ENCODE assay signal across 37 cellular contexts in genomic region chr12:120990487-120991055, GRCh38. TPM values are rescaled to one million over a fixed set of nuclear protein-coding genes. Genes with fewer than 3 reads are reported as not detected.
"Had no signal": no experiment of that assay in that cellular context is flagged by ENCODE, and none has a peak within 500 bp of the region (broad histone marks: within the 10 kb centered on the region; RNA-seq: fewer than 3 reads in every experiment).

No MANE protein-coding gene starts in this region.

- H3K9me3 ChIP-seq: ascending aorta had no signal

- DNase-seq: activated B cell treated with CpG ODN at 0.5 μM for 24 hours; activated CD4-positive, alpha-beta memory T cell treated with anti-CD3 and anti-CD28 coated beads, Interleukin-2, amount 10 ng/mL, durations not matched to agents 7 days and 5 days; activated CD4-positive, alpha-beta T cell treated with anti-CD3 and anti-CD28 coated beads for 1 hour; activated CD4-positive, alpha-beta T cell treated with anti-CD3 and anti-CD28 coated beads for 36 hours; activated CD4-positive, alpha-beta T cell treated with anti-CD3 and anti-CD28 coated beads for 48 hours; activated CD4-positive, alpha-beta T cell treated with anti-CD3 and anti-CD28 coated beads, Interleukin-2, amount 10 ng/mL, durations not matched to agents 7 days and 5 days; activated CD4-positive, alpha-beta T cell treated with anti-CD3 and anti-CD28 coated beads, Interleukin-2, amount 50 U/mL, for 48 hours; activated CD8-positive, alpha-beta memory T cell treated with anti-CD3 and anti-CD28 coated beads for 24 hours; activated CD8-positive, alpha-beta memory T cell treated with anti-CD3 and anti-CD28 coated beads, Interleukin-2, amount 10 ng/mL, durations not matched to agents 7 days and 5 days; activated CD8-positive, alpha-beta memory T cell treated with anti-CD3 and anti-CD28 coated beads, Interleukin-2, amount 50 U/mL, for 48 hours; activated CD8-positive, alpha-beta T cell treated with anti-CD3 and anti-CD28 coated beads, Interleukin-2, amount 10 ng/mL, durations not matched to agents 7 days and 5 days; activated effector memory CD4-positive, alpha-beta T cell treated with Interleukin-2 at 50 U/mL for 16 hours; activated gamma-delta T cell; activated naive CD4-positive, alpha-beta T cell treated with anti-CD3 and anti-CD28 coated beads, Interleukin-2, amount 50 U/mL, for 16 hours; activated naive CD4-positive, alpha-beta T cell treated with Interleukin-2 at 50 U/mL for 16 hours; activated naive CD8-positive, alpha-beta T cell treated with anti-CD3 and anti-CD28 coated beads, Interleukin-2, amount 10 ng/mL, durations not matched to agents 7 days and 5 days; activated naive CD8-positive, alpha-beta T cell treated with anti-CD3 and anti-CD28 coated beads, Interleukin-2, amount 50 U/mL, for 24 hours; activated T-cell treated with anti-CD3 and anti-CD28 coated beads, Interleukin-2, amount 50 U/mL, for 24 hours; activated T-cell treated with anti-CD3 and anti-CD28 coated beads, Interleukin-2, amount 50 U/mL, for 48 hours; amygdala; anterior cingulate cortex; caudate nucleus; cerebellar nuclear complex; T-helper 1 cell; T-helper 2 cell; T-helper 9 cell had no signal

- H3K27ac ChIP-seq: ascending aorta, cardiac muscle cell, VCaP had no signal

- H3K27me3 Mint-ChIP-seq: central memory CD8-positive, alpha-beta T cell had no signal

- H3K9me3 Mint-ChIP-seq: activated B cell treated with CpG ODN at 0.5 μM for 24 hours; activated CD4-positive, alpha-beta memory T cell treated with anti-CD3 and anti-CD28 coated beads, Interleukin-2, amount 10 ng/mL, durations not matched to agents 7 days and 5 days; activated CD4-positive, alpha-beta T cell treated with anti-CD3 and anti-CD28 coated beads, Interleukin-2, amount 10 ng/mL, durations not matched to agents 7 days and 5 days; activated naive CD8-positive, alpha-beta T cell treated with anti-CD3 and anti-CD28 coated beads, Interleukin-2, amount 50 U/mL, for 24 hours; activated T-cell treated with anti-CD3 and anti-CD28 coated beads, Interleukin-2, amount 50 U/mL, for 24 hours; activated T-helper 2 cell treated with anti-CD3 and anti-CD28 coated beads, Interferon-gamma antibody, Interleukin-2, Interleukin-4, amounts not matched to agents 10 μg/mL and 5 μg/mL and 100 μg/mL, durations not matched to agents 14 hours and 24 hours and 36 hours; T-helper 1 cell treated with Interleukin-12 subunit alpha and Interleukin-12 subunit beta and Interleukin-4 antibody, amounts not matched to agents 30 μg/mL and 1 μg/mL, for 36 hours; T-helper 2 cell treated with Interferon-gamma antibody and Interleukin-4, amounts not matched to agents 5 μg/mL and 100 μg/mL, for 36 hours had no signal

- H3K36me3 ChIP-seq: ascending aorta, cardiac muscle cell had no signal

- H3K36me3 Mint-ChIP-seq: activated CD8-positive, alpha-beta memory T cell treated with anti-CD3 and anti-CD28 coated beads, Interleukin-2, amount 10 ng/mL, durations not matched to agents 7 days and 5 days; activated naive CD8-positive, alpha-beta T cell; activated naive CD8-positive, alpha-beta T cell treated with anti-CD3 and anti-CD28 coated beads, Interleukin-2, amount 10 ng/mL, durations not matched to agents 7 days and 5 days; brain had no signal

- FAIRE-seq: bronchial epithelial cell, TTC549 had no signal

- H3K4me3 Mint-ChIP-seq: activated B cell treated with CpG ODN at 0.5 μM for 24 hours; activated CD4-positive, alpha-beta memory T cell treated with anti-CD3 and anti-CD28 coated beads, Interleukin-2, amount 10 ng/mL, durations not matched to agents 7 days and 5 days; activated CD4-positive, alpha-beta T cell treated with anti-CD3 and anti-CD28 coated beads for 36 hours; activated CD4-positive, alpha-beta T cell treated with anti-CD3 and anti-CD28 coated beads, Interleukin-2, amount 10 ng/mL, durations not matched to agents 7 days and 5 days; activated CD8-positive, alpha-beta memory T cell treated with anti-CD3 and anti-CD28 coated beads, Interleukin-2, amount 10 ng/mL, durations not matched to agents 7 days and 5 days; activated CD8-positive, alpha-beta T cell treated with anti-CD3 and anti-CD28 coated beads, Interleukin-2, amount 10 ng/mL, durations not matched to agents 7 days and 5 days; activated naive CD8-positive, alpha-beta T cell; activated naive CD8-positive, alpha-beta T cell treated with anti-CD3 and anti-CD28 coated beads, Interleukin-2, amount 10 ng/mL, durations not matched to agents 7 days and 5 days; activated naive CD8-positive, alpha-beta T cell treated with anti-CD3 and anti-CD28 coated beads, Interleukin-2, amount 50 U/mL, for 24 hours; activated T-cell treated with anti-CD3 and anti-CD28 coated beads, Interleukin-2, amount 50 U/mL, for 24 hours; brain; central memory CD8-positive, alpha-beta T cell; T-helper 1 cell treated with Interleukin-12 subunit alpha and Interleukin-12 subunit beta and Interleukin-4 antibody, amounts not matched to agents 30 μg/mL and 1 μg/mL, for 36 hours; T-helper 2 cell treated with Interferon-gamma antibody and Interleukin-4, amounts not matched to agents 5 μg/mL and 100 μg/mL, for 36 hours had no signal

- H3K27ac Mint-ChIP-seq: activated B cell treated with CpG ODN at 0.5 μM for 24 hours; activated CD4-positive, alpha-beta memory T cell treated with anti-CD3 and anti-CD28 coated beads, Interleukin-2, amount 10 ng/mL, durations not matched to agents 7 days and 5 days; activated CD4-positive, alpha-beta T cell treated with anti-CD3 and anti-CD28 coated beads for 36 hours; activated CD4-positive, alpha-beta T cell treated with anti-CD3 and anti-CD28 coated beads, Interleukin-2, amount 10 ng/mL, durations not matched to agents 7 days and 5 days; activated CD8-positive, alpha-beta memory T cell treated with anti-CD3 and anti-CD28 coated beads, Interleukin-2, amount 10 ng/mL, durations not matched to agents 7 days and 5 days; activated CD8-positive, alpha-beta T cell treated with anti-CD3 and anti-CD28 coated beads, Interleukin-2, amount 10 ng/mL, durations not matched to agents 7 days and 5 days; activated naive CD8-positive, alpha-beta T cell; activated naive CD8-positive, alpha-beta T cell treated with anti-CD3 and anti-CD28 coated beads, Interleukin-2, amount 10 ng/mL, durations not matched to agents 7 days and 5 days; activated naive CD8-positive, alpha-beta T cell treated with anti-CD3 and anti-CD28 coated beads, Interleukin-2, amount 50 U/mL, for 24 hours; activated T-cell treated with anti-CD3 and anti-CD28 coated beads, Interleukin-2, amount 50 U/mL, for 24 hours; activated T-helper 2 cell treated with anti-CD3 and anti-CD28 coated beads, Interferon-gamma antibody, Interleukin-2, Interleukin-4, amounts not matched to agents 10 μg/mL and 5 μg/mL and 100 μg/mL, durations not matched to agents 14 hours and 24 hours and 36 hours; brain; T-helper 1 cell treated with Interleukin-12 subunit alpha and Interleukin-12 subunit beta and Interleukin-4 antibody, amounts not matched to agents 30 μg/mL and 1 μg/mL, for 36 hours; T-helper 2 cell treated with Interferon-gamma antibody and Interleukin-4, amounts not matched to agents 5 μg/mL and 100 μg/mL, for 36 hours had no signal

- H3K4me3 ChIP-seq: ascending aorta, cardiac muscle cell had no signal

- H3K4me1 Mint-ChIP-seq: activated B cell treated with CpG ODN at 0.5 μM for 24 hours; activated CD4-positive, alpha-beta memory T cell treated with anti-CD3 and anti-CD28 coated beads, Interleukin-2, amount 10 ng/mL, durations not matched to agents 7 days and 5 days; activated CD4-positive, alpha-beta T cell treated with anti-CD3 and anti-CD28 coated beads for 36 hours; activated CD4-positive, alpha-beta T cell treated with anti-CD3 and anti-CD28 coated beads, Interleukin-2, amount 10 ng/mL, durations not matched to agents 7 days and 5 days; activated CD8-positive, alpha-beta memory T cell treated with anti-CD3 and anti-CD28 coated beads, Interleukin-2, amount 10 ng/mL, durations not matched to agents 7 days and 5 days; activated naive CD8-positive, alpha-beta T cell treated with anti-CD3 and anti-CD28 coated beads, Interleukin-2, amount 10 ng/mL, durations not matched to agents 7 days and 5 days; activated naive CD8-positive, alpha-beta T cell treated with anti-CD3 and anti-CD28 coated beads, Interleukin-2, amount 50 U/mL, for 24 hours; brain; central memory CD8-positive, alpha-beta T cell had no signal

- ATAC-seq: activated CD4-positive, alpha-beta T cell treated with anti-CD3 and anti-CD28 coated beads for 36 hours; activated CD8-positive, alpha-beta memory T cell treated with anti-CD3 and anti-CD28 coated beads, Interleukin-2, amount 10 ng/mL, durations not matched to agents 7 days and 5 days; activated CD8-positive, alpha-beta T cell treated with anti-CD3 and anti-CD28 coated beads, Interleukin-2, amount 10 ng/mL, durations not matched to agents 7 days and 5 days; activated naive CD8-positive, alpha-beta T cell treated with anti-CD3 and anti-CD28 coated beads, Interleukin-2, amount 50 U/mL, for 24 hours had no signal

- H3K4me1 ChIP-seq: ascending aorta had no signal

- H3K27me3 ChIP-seq: ascending aorta, cardiac muscle cell had no signal

RNA-seq across cellular contexts. Expression of gene HNF1A, which starts 12.2 kb away (rescaled TPM):
- total RNA-seq: activated B cell treated with CpG ODN at 0.5 μM for 24 hours; activated CD4-positive, alpha-beta memory T cell treated with anti-CD3 and anti-CD28 coated beads, Interleukin-2, amount 10 ng/mL, durations not matched to agents 7 days and 5 days; activated CD4-positive, alpha-beta T cell treated with anti-CD3 and anti-CD28 coated beads for 36 hours; activated CD4-positive, alpha-beta T cell treated with anti-CD3 and anti-CD28 coated beads, Interleukin-2, amount 10 ng/mL, durations not matched to agents 7 days and 5 days; activated CD8-positive, alpha-beta memory T cell treated with anti-CD3 and anti-CD28 coated beads, Interleukin-2, amount 10 ng/mL, durations not matched to agents 7 days and 5 days; activated CD8-positive, alpha-beta T cell treated with anti-CD3 and anti-CD28 coated beads, Interleukin-2, amount 10 ng/mL, durations not matched to agents 7 days and 5 days; activated naive CD8-positive, alpha-beta T cell treated with anti-CD3 and anti-CD28 coated beads, Interleukin-2, amount 10 ng/mL, durations not matched to agents 7 days and 5 days; activated T-helper 2 cell treated with anti-CD3 and anti-CD28 coated beads, Interferon-gamma antibody, Interleukin-2, Interleukin-4, amounts not matched to agents 10 μg/mL and 5 μg/mL and 100 μg/mL, durations not matched to agents 14 hours and 24 hours and 36 hours; ascending aorta; bronchial epithelial cell; cardiac muscle cell had no signal
- polyA plus RNA-seq: cardiac muscle cell had no signal

RNA-seq across cellular contexts. Expression of gene OASL, which starts 48.5 kb away (rescaled TPM):
- total RNA-seq: ascending aorta, cardiac muscle cell had no signal
- polyA plus RNA-seq: cardiac muscle cell had no signal
